ENCODE assay signal across 29 cellular contexts in the genomic region with DNA sequence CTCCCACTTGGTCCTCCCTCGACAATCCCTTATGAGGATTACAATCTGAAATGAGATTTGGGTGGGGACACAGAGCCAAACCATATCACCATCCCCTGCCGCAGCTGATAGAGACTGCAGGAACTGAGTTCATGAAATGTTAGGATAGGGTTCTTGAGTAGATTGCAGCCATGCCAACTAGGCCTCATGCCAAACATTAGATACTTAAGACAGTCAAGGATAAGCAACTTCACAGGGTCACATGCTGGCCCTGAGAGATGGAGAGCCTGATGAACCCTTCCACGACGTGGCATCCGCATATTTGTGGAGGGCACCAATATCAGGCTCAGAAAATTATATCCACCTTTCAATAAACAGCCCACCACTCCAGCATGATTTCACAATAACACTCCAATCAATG.
"Had no signal": no experiment of that assay in that cellular context is flagged by ENCODE, and none has a peak within 500 bp of the region (broad histone marks: within the 10 kb centered on the region; RNA-seq: fewer than 3 reads in every experiment).

No MANE protein-coding gene starts in this region.

- H3K27me3 ChIP-seq: adrenal gland, body of pancreas, esophagus muscularis mucosa, foreskin keratinocyte, gastrocnemius medialis, heart left ventricle had no signal

- H3K36me3 ChIP-seq: adrenal gland, esophagus muscularis mucosa, gastrocnemius medialis, heart left ventricle had no signal

- H3K4me3 ChIP-seq: adrenal gland, body of pancreas, esophagus muscularis mucosa, gastrocnemius medialis, heart left ventricle had no signal

- H3K27ac ChIP-seq: adrenal gland, esophagus muscularis mucosa, foreskin keratinocyte, heart left ventricle had no signal

- ATAC-seq: activated CD4-positive, alpha-beta T cell treated with anti-CD3 and anti-CD28 coated beads for 36 hours; activated CD8-positive, alpha-beta memory T cell treated with anti-CD3 and anti-CD28 coated beads, Interleukin-2, amount 10 ng/mL, durations not matched to agents 7 days and 5 days; activated CD8-positive, alpha-beta T cell treated with anti-CD3 and anti-CD28 coated beads, Interleukin-2, amount 10 ng/mL, durations not matched to agents 7 days and 5 days; activated naive CD8-positive, alpha-beta T cell treated with anti-CD3 and anti-CD28 coated beads, Interleukin-2, amount 50 U/mL, for 24 hours; body of pancreas; effector memory CD8-positive, alpha-beta T cell; foreskin keratinocyte; gastrocnemius medialis; heart left ventricle had no signal

- DNase-seq: activated CD4-positive, alpha-beta memory T cell treated with anti-CD3 and anti-CD28 coated beads for 36 hours; activated CD4-positive, alpha-beta T cell treated with anti-CD3 and anti-CD28 coated beads for 36 hours; activated CD4-positive, alpha-beta T cell treated with anti-CD3 and anti-CD28 coated beads, Interleukin-2, amount 10 ng/mL, durations not matched to agents 24 days and 14 days; activated CD4-positive, CD25-positive, alpha-beta regulatory T cell; activated CD4-positive, CD25-positive, alpha-beta regulatory T cell treated with anti-CD3 and anti-CD28 coated beads, Interleukin-2, amount 50 U/mL, for 72 hours; activated CD8-positive, alpha-beta memory T cell treated with anti-CD3 and anti-CD28 coated beads, Interleukin-2, amount 10 ng/mL, durations not matched to agents 7 days and 5 days; activated CD8-positive, alpha-beta memory T cell treated with anti-CD3 and anti-CD28 coated beads, Interleukin-2, amount 50 U/mL, for 4 hours; activated CD8-positive, alpha-beta T cell treated with anti-CD3 and anti-CD28 coated beads, Interleukin-2, amount 10 ng/mL, durations not matched to agents 7 days and 5 days; activated effector memory CD4-positive, alpha-beta T cell treated with anti-CD3 and anti-CD28 coated beads, Interleukin-2, amount 50 U/mL, for 16 hours; activated naive CD4-positive, alpha-beta T cell treated with anti-CD3 and anti-CD28 coated beads for 36 hours; activated naive CD8-positive, alpha-beta T cell treated with anti-CD3 and anti-CD28 coated beads for 36 hours; activated naive CD8-positive, alpha-beta T cell treated with anti-CD3 and anti-CD28 coated beads, Interleukin-2, amount 50 U/mL, for 24 hours; activated T-cell treated with anti-CD3 and anti-CD28 coated beads, Interleukin-2, amount 50 U/mL, for 1 hour; activated T-cell treated with anti-CD3 and anti-CD28 coated beads, Interleukin-2, amount 50 U/mL, for 48 hours; adrenal gland; amygdala; aorta; body of pancreas; caudate nucleus; cortex of kidney; dermis blood vessel endothelial cell; effector CD4-positive, alpha-beta T cell; effector memory CD8-positive, alpha-beta T cell; foreskin keratinocyte; gastrocnemius medialis; glutamatergic neuron; heart left ventricle; T-helper 2 cell had no signal

- H3K9me3 ChIP-seq: adrenal gland, body of pancreas, esophagus muscularis mucosa, gastrocnemius medialis had no signal
